Comparison of ENCODE assay signal across 1 cellular context in the genomic region with DNA sequence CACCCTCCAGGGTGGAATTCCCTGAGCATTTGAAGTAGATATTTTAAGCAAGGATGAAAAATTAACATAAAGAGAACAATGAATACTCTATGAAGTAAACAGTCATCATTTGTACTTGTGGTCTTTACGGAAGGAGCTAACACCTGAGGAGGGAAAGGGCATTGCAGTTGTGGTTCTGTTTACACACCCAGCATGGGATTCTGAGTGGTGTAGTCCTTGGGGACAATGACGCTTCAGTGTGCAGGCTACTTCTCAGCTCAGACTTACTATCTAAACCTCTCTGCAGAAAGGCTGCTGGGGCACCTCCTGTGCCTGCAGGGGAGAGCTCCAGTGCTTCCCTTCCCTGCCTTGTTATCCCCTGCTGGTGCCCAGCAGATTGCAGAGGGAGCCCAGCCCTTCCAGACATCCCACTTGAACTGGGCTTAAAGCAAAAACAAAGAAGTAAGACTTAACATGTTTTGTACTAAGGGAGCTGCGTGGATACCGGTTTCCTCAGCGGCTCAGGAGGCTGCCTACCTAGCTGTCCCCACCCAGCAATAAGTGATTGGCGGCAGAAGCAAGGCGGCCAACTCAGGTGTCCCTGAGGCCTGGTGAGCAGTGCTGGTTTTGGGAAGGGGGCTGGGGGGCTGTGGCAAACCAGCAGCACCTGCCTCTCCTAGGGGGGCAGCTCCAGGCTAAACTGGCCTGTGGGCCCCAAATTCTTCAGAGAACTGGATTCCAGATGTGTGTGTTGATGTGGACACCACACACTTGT.
TF ChIP-seq lines count a peak whose summit lies in the region.

No MANE protein-coding gene starts in this region.

TF ChIP-seq in GM23338, 12 proteins besides CTCF, POLR2A, EP300 and RAD21 (continued from another document):
- no peak for TF ChIP-seq STAT1 (IDR thresholded peaks at IDR 0.05; ENCODE audit: unreplicated experiment)
- TF ChIP-seq, protein P1, sequence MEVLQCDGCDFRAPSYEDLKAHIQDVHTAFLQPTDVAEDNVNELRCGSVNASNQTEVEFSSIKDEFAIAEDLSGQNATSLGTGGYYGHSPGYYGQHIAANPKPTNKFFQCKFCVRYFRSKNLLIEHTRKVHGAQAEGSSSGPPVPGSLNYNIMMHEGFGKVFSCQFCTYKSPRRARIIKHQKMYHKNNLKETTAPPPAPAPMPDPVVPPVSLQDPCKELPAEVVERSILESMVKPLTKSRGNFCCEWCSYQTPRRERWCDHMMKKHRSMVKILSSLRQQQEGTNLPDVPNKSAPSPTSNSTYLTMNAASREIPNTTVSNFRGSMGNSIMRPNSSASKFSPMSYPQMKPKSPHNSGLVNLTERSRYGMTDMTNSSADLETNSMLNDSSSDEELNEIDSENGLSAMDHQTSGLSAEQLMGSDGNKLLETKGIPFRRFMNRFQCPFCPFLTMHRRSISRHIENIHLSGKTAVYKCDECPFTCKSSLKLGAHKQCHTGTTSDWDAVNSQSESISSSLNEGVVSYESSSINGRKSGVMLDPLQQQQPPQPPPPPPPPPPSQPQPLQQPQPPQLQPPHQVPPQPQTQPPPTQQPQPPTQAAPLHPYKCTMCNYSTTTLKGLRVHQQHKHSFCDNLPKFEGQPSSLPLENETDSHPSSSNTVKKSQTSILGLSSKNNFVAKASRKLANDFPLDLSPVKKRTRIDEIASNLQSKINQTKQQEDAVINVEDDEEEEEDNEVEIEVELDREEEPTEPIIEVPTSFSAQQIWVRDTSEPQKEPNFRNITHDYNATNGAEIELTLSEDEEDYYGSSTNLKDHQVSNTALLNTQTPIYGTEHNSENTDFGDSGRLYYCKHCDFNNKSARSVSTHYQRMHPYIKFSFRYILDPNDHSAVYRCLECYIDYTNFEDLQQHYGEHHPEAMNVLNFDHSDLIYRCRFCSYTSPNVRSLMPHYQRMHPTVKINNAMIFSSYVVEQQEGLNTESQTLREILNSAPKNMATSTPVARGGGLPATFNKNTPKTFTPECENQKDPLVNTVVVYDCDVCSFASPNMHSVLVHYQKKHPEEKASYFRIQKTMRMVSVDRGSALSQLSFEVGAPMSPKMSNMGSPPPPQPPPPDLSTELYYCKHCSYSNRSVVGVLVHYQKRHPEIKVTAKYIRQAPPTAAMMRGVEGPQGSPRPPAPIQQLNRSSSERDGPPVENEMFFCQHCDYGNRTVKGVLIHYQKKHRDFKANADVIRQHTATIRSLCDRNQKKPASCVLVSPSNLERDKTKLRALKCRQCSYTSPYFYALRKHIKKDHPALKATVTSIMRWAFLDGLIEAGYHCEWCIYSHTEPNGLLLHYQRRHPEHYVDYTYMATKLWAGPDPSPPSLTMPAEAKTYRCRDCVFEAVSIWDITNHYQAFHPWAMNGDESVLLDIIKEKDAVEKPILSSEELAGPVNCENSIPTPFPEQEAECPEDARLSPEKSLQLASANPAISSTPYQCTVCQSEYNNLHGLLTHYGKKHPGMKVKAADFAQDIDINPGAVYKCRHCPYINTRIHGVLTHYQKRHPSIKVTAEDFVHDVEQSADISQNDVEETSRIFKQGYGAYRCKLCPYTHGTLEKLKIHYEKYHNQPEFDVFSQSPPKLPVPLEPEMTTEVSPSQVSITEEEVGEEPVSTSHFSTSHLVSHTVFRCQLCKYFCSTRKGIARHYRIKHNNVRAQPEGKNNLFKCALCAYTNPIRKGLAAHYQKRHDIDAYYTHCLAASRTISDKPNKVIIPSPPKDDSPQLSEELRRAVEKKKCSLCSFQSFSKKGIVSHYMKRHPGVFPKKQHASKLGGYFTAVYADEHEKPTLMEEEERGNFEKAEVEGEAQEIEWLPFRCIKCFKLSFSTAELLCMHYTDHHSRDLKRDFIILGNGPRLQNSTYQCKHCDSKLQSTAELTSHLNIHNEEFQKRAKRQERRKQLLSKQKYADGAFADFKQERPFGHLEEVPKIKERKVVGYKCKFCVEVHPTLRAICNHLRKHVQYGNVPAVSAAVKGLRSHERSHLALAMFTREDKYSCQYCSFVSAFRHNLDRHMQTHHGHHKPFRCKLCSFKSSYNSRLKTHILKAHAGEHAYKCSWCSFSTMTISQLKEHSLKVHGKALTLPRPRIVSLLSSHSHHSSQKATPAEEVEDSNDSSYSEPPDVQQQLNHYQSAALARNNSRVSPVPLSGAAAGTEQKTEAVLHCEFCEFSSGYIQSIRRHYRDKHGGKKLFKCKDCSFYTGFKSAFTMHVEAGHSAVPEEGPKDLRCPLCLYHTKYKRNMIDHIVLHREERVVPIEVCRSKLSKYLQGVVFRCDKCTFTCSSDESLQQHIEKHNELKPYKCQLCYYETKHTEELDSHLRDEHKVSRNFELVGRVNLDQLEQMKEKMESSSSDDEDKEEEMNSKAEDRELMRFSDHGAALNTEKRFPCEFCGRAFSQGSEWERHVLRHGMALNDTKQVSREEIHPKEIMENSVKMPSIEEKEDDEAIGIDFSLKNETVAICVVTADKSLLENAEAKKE (CRISPR knock-in tag; IDR thresholded peaks at IDR 0.05) = no peak
- no peak for TF ChIP-seq EZH2 (IDR thresholded peaks at IDR 0.05; ENCODE audit: low read depth, unreplicated experiment)
- no peak for TF ChIP-seq ZNF114 (CRISPR knock-in tag; IDR thresholded peaks at IDR 0.05)
- no peak for TF ChIP-seq ZNF331 (CRISPR knock-in tag; IDR thresholded peaks at IDR 0.05; ENCODE audit: low read depth)
- TF ChIP-seq NANOG (IDR thresholded peaks at IDR 0.05; ENCODE audit: borderline replicate concordance) = no peak
